8 cellular contexts compared by ENCODE assay signal in genomic region chr12:53047221-53048032, GRCh38.
DNase-seq lines count a peak whose midpoint lies in the region; ATAC-seq and TF ChIP-seq lines count a peak whose summit lies in the region.

No MANE protein-coding gene starts in this region.

- H3K27ac ChIP-seq in muscle layer of colon (ENCODE audit: low read depth, low read length) = peak overlapping the region; percentile 97

- peaks cover 70% of the 10 kb centered on the region for H3K4me1 ChIP-seq in muscle layer of colon (ENCODE audit: insufficient read depth, low read length)

- DNase-seq in NCI-H1436 (lab: John Stamatoyannopoulos, UW) = peak; percentile 61
- no peak for DNase-seq in NCI-H1436 treated with DMSO at 0.1 percent for 48 hours (lab: John Stamatoyannopoulos, UW)
- DNase-seq in NCI-H69 (lab: John Stamatoyannopoulos, UW) = peak; percentile 94
- peak; percentile 54 for DNase-seq in activated T-cell treated with anti-CD3 and anti-CD28 coated beads for 4 hours
- peak; percentile 62 to 78 for DNase-seq in erythroblast (lab: John Stamatoyannopoulos, UW)
- peak; percentile 15 to 66 for DNase-seq in stimulated activated CD8-positive, alpha-beta memory T cell treated with anti-CD3 and anti-CD28 coated beads, Interleukin-7, amount 100 ng/mL, for 4 hours (ENCODE audit: low read depth in 2 of 2)

- no peak for TF ChIP-seq POLR2A in erythroblast (IDR thresholded peaks at IDR 0.05; ENCODE audit: low read length)

- no peaks in the 10 kb centered on the region for H3K9me3 ChIP-seq in muscle layer of colon (ENCODE audit: low read length)

- no peaks in the 10 kb centered on the region for H3K27me3 ChIP-seq in muscle layer of colon (ENCODE audit: control insufficient read depth in 1 of 2, insufficient read depth in 2 of 2, low read length in 2 of 2)

- H3K9ac ChIP-seq in muscle layer of colon (ENCODE audit: low read length) = peak overlapping the region; percentile 52

- peak; percentile 71 for ATAC-seq in HG03039 (IDR thresholded peaks at IDR 0.05; ENCODE audit: unreplicated experiment)

- H3K4me3 ChIP-seq in muscle layer of colon (ENCODE audit: low read depth in 1 of 2, low read length in 2 of 2) = peak overlapping the region; percentile 17 to 64

- peaks cover 6% of the 10 kb centered on the region for H3K36me3 ChIP-seq in muscle layer of colon (ENCODE audit: insufficient read depth, low read length)
